19 cellular contexts compared by ENCODE assay signal in genomic region chr5:37846786-37847310, GRCh38. TPM values are rescaled to one million over a fixed set of nuclear protein-coding genes. Genes with fewer than 3 reads are reported as not detected.
"Had no signal": no experiment of that assay in that cellular context is flagged by ENCODE, and none has a peak within 500 bp of the region (broad histone marks: within the 10 kb centered on the region; RNA-seq: fewer than 3 reads in every experiment).

No MANE protein-coding gene starts in this region.

- H3K27ac Mint-ChIP-seq: activated CD4-positive, alpha-beta T cell treated with anti-CD3 and anti-CD28 coated beads, Interleukin-2, amount 10 ng/mL, durations not matched to agents 7 days and 5 days; activated CD8-positive, alpha-beta T cell treated with anti-CD3 and anti-CD28 coated beads, Interleukin-2, amount 10 ng/mL, durations not matched to agents 7 days and 5 days; mesothelial cell of epicardium; natural killer cell treated with Interleukin-12 subunit alpha and Interleukin-12 subunit beta and Interleukin-15 and Interleukin-18, amount 100 ng/mL, for 72 hours had no signal

- DNase-seq: activated CD4-positive, alpha-beta T cell treated with anti-CD3 and anti-CD28 coated beads, Interleukin-2, amount 10 ng/mL, durations not matched to agents 7 days and 5 days; activated CD8-positive, alpha-beta T cell treated with anti-CD3 and anti-CD28 coated beads, Interleukin-2, amount 10 ng/mL, durations not matched to agents 7 days and 5 days; activated effector memory CD4-positive, alpha-beta T cell treated with Interleukin-2 at 50 U/mL for 16 hours; activated naive CD4-positive, alpha-beta T cell treated with anti-CD3 and anti-CD28 coated beads, Interleukin-2, amount 50 U/mL, for 16 hours; activated T-cell treated with anti-CD3 and anti-CD28 coated beads, Interleukin-2, amount 50 U/mL, for 4 hours; cerebellar nuclear complex; cortex of kidney; gastrocnemius medialis; left cardiac atrium; lower lobe of right lung; sigmoid colon; spleen; stimulated activated naive CD4-positive, alpha-beta T cell; T-helper 1 cell; T-helper 9 cell had no signal

- H3K36me3 Mint-ChIP-seq: mesothelial cell of epicardium; natural killer cell treated with Interleukin-12 subunit alpha and Interleukin-12 subunit beta and Interleukin-15 and Interleukin-18, amount 100 ng/mL, for 72 hours had no signal

- H3K36me3 ChIP-seq: ascending aorta, gastrocnemius medialis, lower lobe of right lung, sigmoid colon, spleen had no signal

- H3K9me3 Mint-ChIP-seq: activated CD4-positive, alpha-beta T cell treated with anti-CD3 and anti-CD28 coated beads, Interleukin-2, amount 10 ng/mL, durations not matched to agents 7 days and 5 days; activated T-cell treated with anti-CD3 and anti-CD28 coated beads, Interleukin-2, amount 50 U/mL, for 4 hours; mesothelial cell of epicardium; natural killer cell treated with Interleukin-12 subunit alpha and Interleukin-12 subunit beta and Interleukin-15 and Interleukin-18, amount 100 ng/mL, for 72 hours had no signal

- H3K4me3 ChIP-seq: ascending aorta, gastrocnemius medialis, lower lobe of right lung, sigmoid colon, spleen had no signal

- H3K9me3 ChIP-seq: ascending aorta, gastrocnemius medialis, lower lobe of right lung, sigmoid colon, spleen had no signal

- H3K27me3 ChIP-seq: ascending aorta, sigmoid colon had no signal

- H3K4me3 Mint-ChIP-seq: activated CD4-positive, alpha-beta T cell treated with anti-CD3 and anti-CD28 coated beads, Interleukin-2, amount 10 ng/mL, durations not matched to agents 7 days and 5 days; activated CD8-positive, alpha-beta T cell treated with anti-CD3 and anti-CD28 coated beads, Interleukin-2, amount 10 ng/mL, durations not matched to agents 7 days and 5 days; activated T-cell treated with anti-CD3 and anti-CD28 coated beads, Interleukin-2, amount 50 U/mL, for 4 hours; mesothelial cell of epicardium; natural killer cell treated with Interleukin-12 subunit alpha and Interleukin-12 subunit beta and Interleukin-15 and Interleukin-18, amount 100 ng/mL, for 72 hours had no signal

- H3K4me1 ChIP-seq: ascending aorta, gastrocnemius medialis, lower lobe of right lung, spleen had no signal

- H3K27ac ChIP-seq: ascending aorta, lower lobe of right lung, sigmoid colon, spleen had no signal

RNA-seq across cellular contexts. Expression of gene GDNF, which starts 7.0 kb away (rescaled TPM):
- total RNA-seq: activated CD4-positive, alpha-beta T cell treated with anti-CD3 and anti-CD28 coated beads, Interleukin-2, amount 10 ng/mL, durations not matched to agents 7 days and 5 days; activated CD8-positive, alpha-beta T cell treated with anti-CD3 and anti-CD28 coated beads, Interleukin-2, amount 10 ng/mL, durations not matched to agents 7 days and 5 days; activated T-cell treated with anti-CD3 and anti-CD28 coated beads, Interleukin-2, amount 50 U/mL, for 4 hours; ascending aorta; lower lobe of right lung; natural killer cell treated with Interleukin-12 subunit alpha and Interleukin-12 subunit beta and Interleukin-15 and Interleukin-18, amount 100 ng/mL, for 72 hours; ureter had no signal
